Comparison of ENCODE assay signal across 9 cellular contexts in the genomic region with DNA sequence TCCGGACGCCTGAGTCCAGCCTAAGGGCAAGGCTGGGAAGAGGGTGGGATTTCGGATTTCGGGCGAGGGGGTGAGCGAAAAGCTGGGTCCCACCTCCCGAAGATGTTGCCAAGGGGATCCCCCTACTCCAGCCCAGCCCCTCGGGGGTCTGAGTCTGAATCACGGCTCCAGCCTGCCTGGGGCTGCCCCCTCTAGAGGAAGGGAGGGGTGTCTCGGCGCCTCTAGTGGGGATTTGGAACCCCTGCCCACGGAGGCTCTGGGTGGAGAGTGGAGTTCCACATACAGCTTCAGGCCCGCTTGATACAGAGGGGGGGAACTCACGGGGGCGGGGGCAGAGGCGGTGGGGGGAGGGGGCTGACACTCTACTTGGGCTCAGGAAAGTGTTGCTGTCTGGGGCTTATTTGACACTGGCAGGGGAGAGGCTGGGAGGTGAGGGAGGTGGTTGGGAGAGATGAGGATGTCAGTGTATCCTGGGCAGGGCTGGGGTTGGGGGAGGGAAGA.
A peak's percentile ranks its signal among the peaks of the same experiment; 100 is the strongest.
DNase-seq lines count a peak whose midpoint lies in the region; ATAC-seq and TF ChIP-seq lines count a peak whose summit lies in the region.
"Had no signal": no experiment of that assay in that cellular context is flagged by ENCODE, and none has a peak within 500 bp of the region (broad histone marks: within the 10 kb centered on the region; RNA-seq: fewer than 3 reads in every experiment).

No MANE protein-coding gene starts in this region.

- H3K9me3 ChIP-seq in duodenal mucosa (ENCODE audit: control insufficient read depth in 1 of 2, low read length in 2 of 2) = no peaks in the 10 kb centered on the region
- H3K9me3 ChIP-seq in tibial artery = no peaks in the 10 kb centered on the region

- H3K36me3 ChIP-seq in duodenal mucosa (ENCODE audit: control insufficient read depth in 1 of 2, insufficient read depth in 2 of 2, low read length in 2 of 2) (no peaks in the 10 kb centered on the region), tibial artery (no peaks in the 10 kb centered on the region)

- intact Hi-C loops in tibial artery (cut with DNase I; ENCODE audit: low total_unique reads) = no loop called here

- H3K4me3 ChIP-seq in duodenal mucosa (ENCODE audit: low read depth in 1 of 2, low read length in 2 of 2) = peak overlapping the region; percentile 70 to 72
- peak overlapping the region; percentile 91 to 99 for H3K4me3 ChIP-seq in tibial artery

- no peaks in the 10 kb centered on the region for H3K9me3 Mint-ChIP-seq in memory B cell

- H3K27me3 ChIP-seq in duodenal mucosa (ENCODE audit: control insufficient read depth in 1 of 2, insufficient read depth in 2 of 2, low read length in 2 of 2) (peaks cover 0 to 2% of the 10 kb centered on the region in 2 donors), tibial artery (no peaks in the 10 kb centered on the region)

- peak; percentile 60 for DNase-seq in DMS 273 (lab: John Stamatoyannopoulos, UW; ENCODE audit: unreplicated experiment)
- DNase-seq in DMS 273 treated with DMSO at 0.1 percent for 48 hours (lab: John Stamatoyannopoulos, UW) = no peak
- peak in 1 of 2 donors; percentile 25 for DNase-seq in memory B cell (ENCODE audit: low spot score in 2 of 2)
- peak in 1 of 2 donors; percentile 46 for DNase-seq in tibial artery
- no peak for DNase-seq in NCI-H2081 treated with DMSO at 0.1 percent for 48 hours (lab: John Stamatoyannopoulos, UW)
- DNase-seq in NOMO-1 treated with dmso at 0.1 percent for 144 hours (lab: John Stamatoyannopoulos, UW; ENCODE audit: unreplicated experiment) = no peak
- no peak for DNase-seq in NCI-H446 treated with DMSO at 0.1 percent for 48 hours (lab: John Stamatoyannopoulos, UW)

- peak overlapping the region; percentile 57 to 67 for H3K9ac ChIP-seq in duodenal mucosa (ENCODE audit: low read depth in 1 of 2, low read length in 2 of 2)

- H3K36me3 Mint-ChIP-seq in memory B cell = no peaks in the 10 kb centered on the region

- peak in 1 of 2 experiments; percentile 20 for TF ChIP-seq CTCF in tibial artery (IDR thresholded peaks at IDR 0.05)

- ATAC-seq in memory B cell (ENCODE audit: low read depth) = peak; percentile 32

- no peak overlapping the region for H3K27ac Mint-ChIP-seq in memory B cell

- H3K4me1 Mint-ChIP-seq in memory B cell = peaks cover 14% of the 10 kb centered on the region

- peak overlapping the region; percentile 65 for H3K27ac ChIP-seq in duodenal mucosa (ENCODE audit: low read depth, low read length)
- H3K27ac ChIP-seq in tibial artery = peak overlapping the region; percentile 97 to 99
- H3K27ac ChIP-seq: 22Rv1 had no signal

- H3K4me3 Mint-ChIP-seq in memory B cell = peak overlapping the region; percentile 28

- peaks cover 0 to 4% of the 10 kb centered on the region in 2 donors for H3K4me1 ChIP-seq in duodenal mucosa (ENCODE audit: control insufficient read depth in 1 of 2, insufficient read depth in 2 of 2, low read length in 2 of 2)
- peaks cover 4 to 53% (median 47%) of the 10 kb centered on the region in 4 donors for H3K4me1 ChIP-seq in tibial artery

- peaks cover 26% of the 10 kb centered on the region for H3K27me3 Mint-ChIP-seq in memory B cell
